In genomic region chrX:19893722-19894121, GRCh38 we compare ENCODE assay signal across 18 cellular contexts. TPM values are rescaled to one million over a fixed set of nuclear protein-coding genes. Genes with fewer than 3 reads are reported as not detected.
A peak's percentile ranks its signal among the peaks of the same experiment; 100 is the strongest.
DNase-seq lines count a peak whose midpoint lies in the region; ATAC-seq and TF ChIP-seq lines count a peak whose summit lies in the region.
"Had no signal": no experiment of that assay in that cellular context is flagged by ENCODE, and none has a peak within 500 bp of the region (broad histone marks: within the 10 kb centered on the region; RNA-seq: fewer than 3 reads in every experiment).

No MANE protein-coding gene starts in this region.

- H3K4me1 Mint-ChIP-seq in activated T-cell treated with anti-CD3 and anti-CD28 coated beads, Interleukin-2, amount 50 U/mL, for 4 hours (ENCODE audit: low read depth) = peaks cover 7% of the 10 kb centered on the region
- H3K4me1 Mint-ChIP-seq in CD4-positive, alpha-beta T cell (ENCODE audit: low read depth) = peaks cover 12% of the 10 kb centered on the region
- H3K4me1 Mint-ChIP-seq in activated T-helper 1 cell treated with anti-CD3 and anti-CD28 coated beads, Interleukin-12 subunit alpha, Interleukin-12 subunit beta, Interleukin-2, Interleukin-4 antibody, amounts not matched to agents 30 ng/mL and 10 ng/mL and 1 ng/mL, durations not matched to agents 14 hours and 24 hours and 36 hours (ENCODE audit: low read depth) = no peaks in the 10 kb centered on the region
- H3K4me1 Mint-ChIP-seq: central memory CD8-positive, alpha-beta T cell had no signal

- H3K36me3 Mint-ChIP-seq in activated T-cell treated with anti-CD3 and anti-CD28 coated beads, Interleukin-2, amount 50 U/mL, for 4 hours (ENCODE audit: insufficient read depth) = no peaks in the 10 kb centered on the region
- H3K36me3 Mint-ChIP-seq in CD4-positive, alpha-beta T cell (ENCODE audit: low read depth) = no peaks in the 10 kb centered on the region
- H3K36me3 Mint-ChIP-seq in activated T-helper 1 cell treated with anti-CD3 and anti-CD28 coated beads, Interleukin-12 subunit alpha, Interleukin-12 subunit beta, Interleukin-2, Interleukin-4 antibody, amounts not matched to agents 30 ng/mL and 10 ng/mL and 1 ng/mL, durations not matched to agents 14 hours and 24 hours and 36 hours (ENCODE audit: low read depth) = no peaks in the 10 kb centered on the region
- H3K36me3 Mint-ChIP-seq: CD8-positive, alpha-beta T cell had no signal

- H3K27me3 ChIP-seq in colonic mucosa = no peaks in the 10 kb centered on the region
- no peaks in the 10 kb centered on the region for H3K27me3 ChIP-seq in CD4-positive, alpha-beta T cell (ENCODE audit: control insufficient read depth, insufficient read depth, low read length)
- H3K27me3 ChIP-seq: Peyer's patch had no signal

- no peak overlapping the region for H3K4me3 Mint-ChIP-seq in activated T-cell treated with anti-CD3 and anti-CD28 coated beads, Interleukin-2, amount 50 U/mL, for 4 hours
- no peak overlapping the region for H3K4me3 Mint-ChIP-seq in CD4-positive, alpha-beta T cell
- H3K4me3 Mint-ChIP-seq in activated T-helper 1 cell treated with anti-CD3 and anti-CD28 coated beads, Interleukin-12 subunit alpha, Interleukin-12 subunit beta, Interleukin-2, Interleukin-4 antibody, amounts not matched to agents 30 ng/mL and 10 ng/mL and 1 ng/mL, durations not matched to agents 14 hours and 24 hours and 36 hours = no peak overlapping the region
- H3K4me3 Mint-ChIP-seq: activated B cell treated with CpG ODN at 0.5 μM for 24 hours; CD8-positive, alpha-beta T cell; central memory CD8-positive, alpha-beta T cell; naive thymus-derived CD4-positive, alpha-beta T cell had no signal

- no peak for ATAC-seq in activated T-cell treated with anti-CD3 and anti-CD28 coated beads, Interleukin-2, amount 50 U/mL, for 4 hours
- no peak for ATAC-seq in CD4-positive, alpha-beta T cell (ENCODE audit: poor library complexity)
- ATAC-seq: CD8-positive, alpha-beta T cell; naive thymus-derived CD4-positive, alpha-beta T cell had no signal

- in situ Hi-C loops in astrocyte of the spinal cord (cut with HindIII; ENCODE audit: low sequenced_read_pairs) = no loop called here

- H3K36me3 ChIP-seq in colonic mucosa = no peaks in the 10 kb centered on the region
- H3K36me3 ChIP-seq: left ventricle myocardium inferior, Peyer's patch had no signal

- no peak for TF ChIP-seq CTCF in astrocyte of the spinal cord (IDR thresholded peaks at IDR 0.05; ENCODE audit: low read depth, low read length)
- TF ChIP-seq CTCF in colonic mucosa (IDR thresholded peaks at IDR 0.05) = no peak
- TF ChIP-seq CTCF in CD4-positive, alpha-beta T cell (IDR thresholded peaks at IDR 0.05) = no peak

- H3K27ac Mint-ChIP-seq in CD4-positive, alpha-beta T cell = no peak overlapping the region
- no peak overlapping the region for H3K27ac Mint-ChIP-seq in activated T-helper 1 cell treated with anti-CD3 and anti-CD28 coated beads, Interleukin-12 subunit alpha, Interleukin-12 subunit beta, Interleukin-2, Interleukin-4 antibody, amounts not matched to agents 30 ng/mL and 10 ng/mL and 1 ng/mL, durations not matched to agents 14 hours and 24 hours and 36 hours
- H3K27ac Mint-ChIP-seq: activated B cell treated with CpG ODN at 0.5 μM for 24 hours; CD8-positive, alpha-beta T cell; naive thymus-derived CD4-positive, alpha-beta T cell had no signal

- H3K9ac ChIP-seq in colonic mucosa (ENCODE audit: low read depth in 2 of 2, low read length in 2 of 2) = no peak overlapping the region

- CTCF ChIA-PET in CD4-positive, alpha-beta T cell (lab: Charles Lee) = no interaction called here

- no peaks in the 10 kb centered on the region for H3K9me3 Mint-ChIP-seq in activated T-cell treated with anti-CD3 and anti-CD28 coated beads, Interleukin-2, amount 50 U/mL, for 4 hours
- H3K9me3 Mint-ChIP-seq in CD4-positive, alpha-beta T cell = no peaks in the 10 kb centered on the region
- no peaks in the 10 kb centered on the region for H3K9me3 Mint-ChIP-seq in activated T-helper 1 cell treated with anti-CD3 and anti-CD28 coated beads, Interleukin-12 subunit alpha, Interleukin-12 subunit beta, Interleukin-2, Interleukin-4 antibody, amounts not matched to agents 30 ng/mL and 10 ng/mL and 1 ng/mL, durations not matched to agents 14 hours and 24 hours and 36 hours
- H3K9me3 Mint-ChIP-seq: activated B cell treated with CpG ODN at 0.5 μM for 24 hours; CD8-positive, alpha-beta T cell; central memory CD8-positive, alpha-beta T cell had no signal

- no peaks in the 10 kb centered on the region for H3K9me3 ChIP-seq in colonic mucosa
- no peaks in the 10 kb centered on the region for H3K9me3 ChIP-seq in CD4-positive, alpha-beta T cell (ENCODE audit: control insufficient read depth, low read length)
- H3K9me3 ChIP-seq: left ventricle myocardium inferior, Peyer's patch had no signal

- H3K27me3 Mint-ChIP-seq in activated T-cell treated with anti-CD3 and anti-CD28 coated beads, Interleukin-2, amount 50 U/mL, for 4 hours (ENCODE audit: low read depth) = no peaks in the 10 kb centered on the region
- H3K27me3 Mint-ChIP-seq in CD4-positive, alpha-beta T cell = no peaks in the 10 kb centered on the region
- H3K27me3 Mint-ChIP-seq in activated T-helper 1 cell treated with anti-CD3 and anti-CD28 coated beads, Interleukin-12 subunit alpha, Interleukin-12 subunit beta, Interleukin-2, Interleukin-4 antibody, amounts not matched to agents 30 ng/mL and 10 ng/mL and 1 ng/mL, durations not matched to agents 14 hours and 24 hours and 36 hours (ENCODE audit: insufficient read depth) = no peaks in the 10 kb centered on the region
- H3K27me3 Mint-ChIP-seq: activated B cell treated with CpG ODN at 0.5 μM for 24 hours; central memory CD8-positive, alpha-beta T cell had no signal

- H3K4me1 ChIP-seq in colonic mucosa = no peaks in the 10 kb centered on the region
- H3K4me1 ChIP-seq: left ventricle myocardium inferior, Peyer's patch had no signal

- no peak overlapping the region for H3K27ac ChIP-seq in colonic mucosa
- H3K27ac ChIP-seq in CD4-positive, alpha-beta T cell (ENCODE audit: low read depth, low read length) = no peak overlapping the region
- H3K27ac ChIP-seq: left ventricle myocardium inferior, Peyer's patch had no signal

- intact Hi-C loops in colonic mucosa (cut with DNase I) = no loop called here
- intact Hi-C loops in CD4-positive, alpha-beta T cell (cut with DNase I, micrococcal nuclease) = loop anchor here in 1 of 2 experiments (5.0 kb wide), 1 partner anchor 521 kb away; no protein-coding TSS in a partner anchor
- intact Hi-C loops in activated T-helper 1 cell treated with anti-CD3 and anti-CD28 coated beads, Interleukin-12 subunit alpha, Interleukin-12 subunit beta, Interleukin-2, Interleukin-4 antibody, amounts not matched to agents 30 ng/mL and 10 ng/mL and 1 ng/mL, durations not matched to agents 14 hours and 24 hours and 36 hours (cut with micrococcal nuclease) = no loop called here

- H3K4me3 ChIP-seq in astrocyte of the spinal cord (ENCODE audit: low read depth, low read length) = no peak overlapping the region
- no peak overlapping the region for H3K4me3 ChIP-seq in colonic mucosa
- H3K4me3 ChIP-seq: left ventricle myocardium inferior, Peyer's patch had no signal

- DNase-seq in AG20443 (ENCODE audit: low spot score) = peak; percentile 58
- DNase-seq in HT-29 (ENCODE audit: low spot score) = peak; percentile 13
- DNase-seq in astrocyte of the spinal cord (ENCODE audit: low read depth, low spot score) = peak; percentile 61
- peak; percentile 4 to 52 for DNase-seq in lung microvascular endothelial cell (ENCODE audit: low read depth in 2 of 2)
- no peak for DNase-seq in activated T-cell treated with anti-CD3 and anti-CD28 coated beads, Interleukin-2, amount 50 U/mL, for 4 hours
- no peak for DNase-seq in colonic mucosa
- DNase-seq in CD4-positive, alpha-beta T cell = no peak
- DNase-seq in activated T-helper 1 cell treated with anti-CD3 and anti-CD28 coated beads, Interleukin-12 subunit alpha, Interleukin-12 subunit beta, Interleukin-2, Interleukin-4 antibody, amounts not matched to agents 30 ng/mL and 10 ng/mL and 1 ng/mL, durations not matched to agents 14 hours and 24 hours and 36 hours (ENCODE audit: low spot score) = no peak
- DNase-seq: activated B cell treated with CpG ODN at 0.5 μM for 24 hours; activated CD8-positive, alpha-beta memory T cell treated with anti-CD3 and anti-CD28 coated beads, Interleukin-2, amount 50 U/mL, for 4 hours; activated naive CD4-positive, alpha-beta T cell treated with anti-CD3 and anti-CD28 coated beads, Interleukin-2, amount 50 U/mL, for 16 hours; CD8-positive, alpha-beta T cell; left ventricle myocardium inferior; naive thymus-derived CD4-positive, alpha-beta T cell; NCI-H524 treated with DMSO at 0.1 percent for 48 hours; Peyer's patch; stimulated activated CD4-positive, alpha-beta T cell treated with anti-CD3 and anti-CD28 coated beads, Interleukin-2, amount 100 ng/mL, for 24 hours had no signal

- POLR2A ChIA-PET in CD4-positive, alpha-beta T cell (lab: Charles Lee) = no interaction called here

RNA-seq across cellular contexts. Expression of gene SH3KBP1, which starts 6.3 kb away (rescaled TPM):
- 22.5 and 24.8 TPM in 2 replicates for total RNA-seq in HT-29 (2014; rRNA removed; shearing (Covaris generic))
- 6.9 and 8.7 TPM in 2 replicates for total RNA-seq in lung microvascular endothelial cell
- 10 to 100 TPM; 37.0 to 41.5 (median 39.6) TPM for total RNA-seq in activated T-cell treated with anti-CD3 and anti-CD28 coated beads, Interleukin-2, amount 50 U/mL, for 4 hours
- total RNA-seq in colonic mucosa = 10 to 100 TPM; 57.8 to 77.3 TPM
- 10 to 100 TPM; 64.7 to 65.9 TPM for total RNA-seq in CD4-positive, alpha-beta T cell
- total RNA-seq in activated T-helper 1 cell treated with anti-CD3 and anti-CD28 coated beads, Interleukin-12 subunit alpha, Interleukin-12 subunit beta, Interleukin-2, Interleukin-4 antibody, amounts not matched to agents 30 ng/mL and 10 ng/mL and 1 ng/mL, durations not matched to agents 14 hours and 24 hours and 36 hours = 69.1 and 73.9 TPM in 2 replicates

Comparison
In these comparisons a context has a peak if more than half of its experiments do, and no peak if none do; other contexts are left out.
1. DNase-seq: peak in AG20443 (single experiment), HT-29 (single experiment), astrocyte of the spinal cord (single experiment) and lung microvascular endothelial cell (2 of 2); none in activated T-cell treated with anti-CD3 and anti-CD28 coated beads, Interleukin-2, amount 50 U/mL, for 4 hours (single experiment), colonic mucosa (single experiment), CD4-positive, alpha-beta T cell (0 of 10) and activated T-helper 1 cell treated with anti-CD3 and anti-CD28 coated beads, Interleukin-12 subunit alpha, Interleukin-12 subunit beta, Interleukin-2, Interleukin-4 antibody, amounts not matched to agents 30 ng/mL and 10 ng/mL and 1 ng/mL, durations not matched to agents 14 hours and 24 hours and 36 hours (single experiment).